ENCODE assay signal across 1 cellular context in genomic region chr12:47795814-47796411, GRCh38.
TF ChIP-seq lines count a peak whose summit lies in the region.

No MANE protein-coding gene starts in this region.

TF ChIP-seq in H1, 55 proteins besides CTCF, POLR2A, EP300 and RAD21:
- TF ChIP-seq CBX5 (IDR thresholded peaks at IDR 0.05; ENCODE audit: low read depth, low read length) (no peak), KDM5A (IDR thresholded peaks at IDR 0.05; ENCODE audit: low read length) (no peak), SP4 (IDR thresholded peaks at IDR 0.05; ENCODE audit: low read length) (no peak), HDAC6 (IDR thresholded peaks at IDR 0.05; ENCODE audit: low read depth, low read length) (no peak), TEAD4 (IDR thresholded peaks at IDR 0.05; ENCODE audit: low read depth, low read length) (no peak), BCL11A (IDR thresholded peaks at IDR 0.05; ENCODE audit: low read depth in 2 of 2, low read length in 2 of 2) (no peak), ZNF274 (IDR thresholded peaks at IDR 0.05; ENCODE audit: borderline replicate concordance, extremely low read depth, low read length) (no peak), BACH1 (IDR thresholded peaks at IDR 0.05; ENCODE audit: low read length) (no peak), RFX5 (IDR thresholded peaks at IDR 0.05; ENCODE audit: borderline replicate concordance, low read depth, low read length) (no peak), EGR1 (IDR thresholded peaks at IDR 0.05; ENCODE audit: borderline replicate concordance, low read depth, low read length) (no peak), SAP30 (IDR thresholded peaks at IDR 0.05; ENCODE audit: insufficient read depth, insufficient replicate concordance, low read length) (no peak)
